Comparison of ENCODE assay signal across 16 cellular contexts in the genomic region with DNA sequence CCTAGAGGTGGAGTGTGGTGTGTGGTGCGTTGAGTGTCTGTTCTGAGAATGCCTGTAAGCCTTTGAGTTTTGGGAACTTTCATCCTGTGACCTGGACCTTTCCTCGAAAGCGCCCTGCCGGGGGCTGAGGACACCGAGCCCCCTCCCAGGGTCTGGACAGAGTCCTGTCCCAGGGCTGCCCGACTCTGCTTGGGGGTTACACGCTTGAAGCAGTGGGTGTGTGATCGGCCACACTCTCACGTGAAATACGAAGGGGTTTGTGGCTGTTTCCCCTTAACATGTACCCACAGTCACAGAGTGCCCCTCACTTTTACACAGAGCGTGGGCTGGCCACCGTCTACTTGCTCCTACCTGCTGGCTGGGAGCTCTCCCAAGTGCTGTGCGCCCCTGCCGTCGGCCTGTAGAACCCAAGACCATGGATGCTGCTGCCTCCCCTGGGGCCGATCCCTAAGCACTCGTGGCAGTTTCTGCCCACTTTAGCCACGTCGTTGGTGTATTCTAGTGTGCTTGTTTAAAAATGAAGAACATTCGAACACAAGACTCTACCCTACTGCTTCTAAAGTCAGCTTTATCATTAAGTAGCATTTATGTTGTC. TPM values are rescaled to one million over a fixed set of nuclear protein-coding genes. Genes with fewer than 3 reads are reported as not detected.
"Had no signal": no experiment of that assay in that cellular context is flagged by ENCODE, and none has a peak within 500 bp of the region (broad histone marks: within the 10 kb centered on the region; RNA-seq: fewer than 3 reads in every experiment).

No MANE protein-coding gene starts in this region.

- H3K4me3 ChIP-seq: cardiac muscle cell, colonic mucosa, gastroesophageal sphincter, hepatocyte, lung, tibial artery had no signal

- H3K27me3 ChIP-seq: cardiac muscle cell, colonic mucosa, gastroesophageal sphincter, hepatocyte, tibial artery had no signal

- FAIRE-seq: endothelial cell of umbilical vein had no signal

- H3K79me2 ChIP-seq: hepatocyte had no signal

- H2AFZ ChIP-seq: hepatocyte had no signal

- H3K4me3 Mint-ChIP-seq: activated CD4-positive, alpha-beta memory T cell treated with anti-CD3 and anti-CD28 coated beads for 36 hours; activated naive CD4-positive, alpha-beta T cell treated with anti-CD3 and anti-CD28 coated beads for 36 hours; activated T-helper 1 cell treated with anti-CD3 and anti-CD28 coated beads, Interleukin-12 subunit alpha, Interleukin-12 subunit beta, Interleukin-2, Interleukin-4 antibody, amounts not matched to agents 30 ng/mL and 10 ng/mL and 1 ng/mL, durations not matched to agents 14 hours and 24 hours and 36 hours; naive B cell had no signal

- H3K4me2 ChIP-seq: hepatocyte had no signal

- H3K27ac Mint-ChIP-seq: activated CD4-positive, alpha-beta memory T cell treated with anti-CD3 and anti-CD28 coated beads for 36 hours; activated naive CD4-positive, alpha-beta T cell treated with anti-CD3 and anti-CD28 coated beads for 36 hours; activated T-helper 1 cell treated with anti-CD3 and anti-CD28 coated beads, Interleukin-12 subunit alpha, Interleukin-12 subunit beta, Interleukin-2, Interleukin-4 antibody, amounts not matched to agents 30 ng/mL and 10 ng/mL and 1 ng/mL, durations not matched to agents 14 hours and 24 hours and 36 hours had no signal

- H3K9me3 ChIP-seq: colonic mucosa, gastroesophageal sphincter, tibial artery had no signal

- DNase-seq: activated CD4-positive, alpha-beta memory T cell treated with anti-CD3 and anti-CD28 coated beads for 36 hours; activated CD4-positive, CD25-positive, alpha-beta regulatory T cell treated with anti-CD3 and anti-CD28 coated beads, Interleukin-2, amount 50 U/mL, for 72 hours; activated naive CD4-positive, alpha-beta T cell treated with anti-CD3 and anti-CD28 coated beads for 36 hours; colonic mucosa; kidney glomerular epithelial cell; naive B cell; nucleus accumbens had no signal

- ATAC-seq: gastroesophageal sphincter had no signal

- H3K27me3 Mint-ChIP-seq: activated CD4-positive, alpha-beta memory T cell treated with anti-CD3 and anti-CD28 coated beads for 36 hours; naive B cell had no signal

- H3K36me3 ChIP-seq: cardiac muscle cell, colonic mucosa had no signal

- H3K27ac ChIP-seq: colonic mucosa, gastroesophageal sphincter, hepatocyte, tibial artery had no signal

- H3K9me3 Mint-ChIP-seq: activated CD4-positive, alpha-beta memory T cell treated with anti-CD3 and anti-CD28 coated beads for 36 hours; activated naive CD4-positive, alpha-beta T cell treated with anti-CD3 and anti-CD28 coated beads for 36 hours; activated T-helper 1 cell treated with anti-CD3 and anti-CD28 coated beads, Interleukin-12 subunit alpha, Interleukin-12 subunit beta, Interleukin-2, Interleukin-4 antibody, amounts not matched to agents 30 ng/mL and 10 ng/mL and 1 ng/mL, durations not matched to agents 14 hours and 24 hours and 36 hours had no signal

RNA-seq across cellular contexts. Expression of gene ZNF750, which starts 6.8 kb away (rescaled TPM):
- total RNA-seq: activated CD4-positive, alpha-beta memory T cell treated with anti-CD3 and anti-CD28 coated beads for 36 hours; activated naive CD4-positive, alpha-beta T cell treated with anti-CD3 and anti-CD28 coated beads for 36 hours; activated T-helper 1 cell treated with anti-CD3 and anti-CD28 coated beads, Interleukin-12 subunit alpha, Interleukin-12 subunit beta, Interleukin-2, Interleukin-4 antibody, amounts not matched to agents 30 ng/mL and 10 ng/mL and 1 ng/mL, durations not matched to agents 14 hours and 24 hours and 36 hours; cardiac muscle cell; colonic mucosa; SK-MEL-5; skeletal muscle tissue had no signal
